32 cellular contexts compared by ENCODE assay signal in the genomic region with DNA sequence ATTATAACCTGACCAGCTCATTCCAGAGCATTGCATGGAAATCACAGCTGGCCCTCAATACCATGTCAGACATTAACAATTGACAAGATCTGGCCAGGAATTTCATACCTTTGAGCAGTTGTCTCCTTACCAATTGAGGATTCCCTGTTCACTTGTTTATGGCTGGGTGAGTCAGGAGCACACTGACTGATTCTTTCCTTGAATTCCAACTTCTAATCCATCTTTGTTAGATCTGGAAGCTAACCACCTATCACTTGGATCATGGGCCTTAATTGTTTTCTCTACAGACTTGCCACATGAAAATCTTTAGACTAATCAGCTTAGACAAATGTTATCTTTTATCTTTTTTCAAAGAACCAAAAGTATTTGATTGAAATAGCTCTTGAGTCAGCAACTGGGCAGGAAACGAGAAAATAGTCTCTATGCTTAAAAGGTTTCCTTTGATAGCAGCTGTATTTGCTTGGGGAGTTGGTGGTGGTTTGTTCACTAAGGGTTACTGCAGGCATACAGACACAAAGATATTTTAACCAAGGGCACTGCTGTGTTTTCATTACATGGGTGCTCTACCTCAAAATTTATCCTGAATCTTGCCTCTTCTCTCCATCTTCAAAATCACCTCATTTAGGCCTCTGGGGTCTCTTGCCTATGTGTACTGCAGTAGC.
"Had no signal": no experiment of that assay in that cellular context is flagged by ENCODE, and none has a peak within 500 bp of the region (broad histone marks: within the 10 kb centered on the region; RNA-seq: fewer than 3 reads in every experiment).

No MANE protein-coding gene starts in this region.

- H3K9me3 ChIP-seq: ascending aorta, heart left ventricle, left lung, lower lobe of right lung, mucosa of descending colon, neutrophil, right lobe of liver, upper lobe of left lung, vagina had no signal

- H3K27ac ChIP-seq: ascending aorta, heart left ventricle, left lung, lower lobe of right lung, neutrophil, right lobe of liver, skin epidermis, thyroid gland, upper lobe of left lung, vagina had no signal

- ATAC-seq: esophagus mucosa; heart left ventricle; left lung; lower lobe of right lung; mucosa of descending colon; natural killer cell treated with Interleukin-12 subunit alpha and Interleukin-12 subunit beta and Interleukin-15 and Interleukin-18, amount 100 ng/mL, for 72 hours; right lobe of liver; stimulated activated memory B cell treated with anti-CD40 and anti-IgM and Interleukin-4, amounts not matched to agents 10 μg/mL and 1 μg/mL and 100 μg/mL, for 72 hours; stimulated activated naive CD8-positive, alpha-beta T cell treated with anti-CD3 and anti-CD28 coated beads, Interleukin-15, amount 100 ng/mL, for 72 hours; WTC11 had no signal

- H3K4me1 ChIP-seq: ascending aorta, heart left ventricle, left lung, lower lobe of right lung, right lobe of liver, thyroid gland, upper lobe of left lung, vagina had no signal

- H3K36me3 ChIP-seq: ascending aorta, heart left ventricle, left lung, lower lobe of right lung, neutrophil, right lobe of liver, thyroid gland, upper lobe of left lung, vagina had no signal

- H3K27me3 ChIP-seq: ascending aorta, heart left ventricle, left lung, neutrophil, right lobe of liver, thyroid gland, upper lobe of left lung, vagina had no signal

- DNase-seq: activated CD4-positive, alpha-beta memory T cell treated with anti-CD3 and anti-CD28 coated beads, Interleukin-2, amount 10 ng/mL, durations not matched to agents 7 days and 5 days; activated CD4-positive, alpha-beta T cell treated with anti-CD3 and anti-CD28 coated beads for 1 hour; activated CD4-positive, alpha-beta T cell treated with anti-CD3 and anti-CD28 coated beads, Interleukin-2, amount 10 ng/mL, durations not matched to agents 7 days and 5 days; activated CD8-positive, alpha-beta memory T cell treated with anti-CD3 and anti-CD28 coated beads, Interleukin-2, amount 50 U/mL, for 48 hours; activated gamma-delta T cell; activated naive CD4-positive, alpha-beta T cell treated with anti-CD3 and anti-CD28 coated beads, Interleukin-2, amount 10 ng/mL, durations not matched to agents 7 days and 5 days; activated naive CD8-positive, alpha-beta T cell treated with anti-CD3 and anti-CD28 coated beads, Interleukin-2, amount 10 ng/mL, durations not matched to agents 7 days and 5 days; activated T-cell treated with anti-CD3 and anti-CD28 coated beads, Interleukin-2, amount 50 U/mL, for 24 hours; caudate nucleus; foreskin fibroblast; heart left ventricle; hypothalamus; immature natural killer cell; kidney glomerular epithelial cell; left lung; lower lobe of right lung; mesenchymal stem cell; mucosa of descending colon; right lobe of liver; stimulated activated CD4-positive, alpha-beta T cell treated with anti-CD3 and anti-CD28 coated beads, Interleukin-12 subunit alpha, Interleukin-12 subunit beta, amount 100 ng/mL, for 4 hours; stimulated activated CD4-positive, alpha-beta T cell treated with anti-CD3 and anti-CD28 coated beads, Interleukin-4, amount 100 ng/mL, for 24 hours; stimulated activated naive CD8-positive, alpha-beta T cell treated with anti-CD3 and anti-CD28 coated beads, Interleukin-15, amount 100 ng/mL, for 72 hours; thyroid gland; upper lobe of left lung had no signal

- H3K4me3 ChIP-seq: ascending aorta, heart left ventricle, left lung, lower lobe of right lung, mucosa of descending colon, right lobe of liver, skin epidermis, thyroid gland, upper lobe of left lung, vagina had no signal
